Comparison of ENCODE assay signal across 9 cellular contexts in the genomic region with DNA sequence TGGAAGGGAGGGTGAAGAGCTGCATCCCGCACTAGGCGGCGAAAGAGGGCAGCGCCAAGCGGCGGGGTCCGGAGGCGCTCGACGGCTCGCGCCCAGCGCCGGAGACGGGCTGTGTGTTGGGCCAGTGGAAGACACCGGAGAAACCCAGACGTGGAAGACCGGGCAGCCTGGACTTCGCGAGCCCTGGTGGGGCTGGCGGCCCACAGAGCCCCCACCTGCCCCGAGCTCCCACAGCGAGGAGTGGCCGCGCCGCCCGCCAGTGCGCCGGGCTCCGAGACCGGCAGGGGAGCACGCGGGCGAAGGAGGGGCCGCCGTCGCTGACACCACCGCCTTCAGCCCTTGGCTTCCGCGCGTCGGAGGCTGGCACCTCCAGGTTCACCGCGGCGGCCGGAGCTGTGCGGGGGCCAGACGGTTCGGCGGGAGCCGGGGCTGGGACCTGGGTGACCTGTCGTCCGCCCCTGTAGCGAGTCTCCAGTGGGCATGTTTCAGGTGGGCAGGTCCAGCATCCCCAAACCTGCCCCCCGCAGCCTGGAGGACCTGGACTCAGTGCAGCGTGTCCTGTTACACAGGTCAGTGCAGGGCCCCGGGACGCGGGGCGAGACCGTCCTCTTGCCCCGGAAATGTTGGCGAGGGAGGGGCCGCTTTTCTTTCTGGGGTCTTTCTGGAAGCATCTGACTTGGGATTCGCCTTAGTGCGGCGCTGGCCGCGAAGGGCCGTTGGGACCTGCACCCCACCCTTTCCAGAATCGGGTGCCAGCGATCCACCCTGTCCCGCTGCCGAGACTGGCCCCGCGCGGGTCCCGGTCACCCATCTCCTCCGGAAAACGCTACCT. TPM values are rescaled to one million over a fixed set of nuclear protein-coding genes. Genes with fewer than 3 reads are reported as not detected.
DNase-seq lines count a peak whose midpoint lies in the region; ATAC-seq and TF ChIP-seq lines count a peak whose summit lies in the region.
"Had no signal": no experiment of that assay in that cellular context is flagged by ENCODE, and none has a peak within 500 bp of the region (broad histone marks: within the 10 kb centered on the region; RNA-seq: fewer than 3 reads in every experiment).

No MANE protein-coding gene starts in this region.

- intact Hi-C loops in activated T-helper 1 cell treated with anti-CD3 and anti-CD28 coated beads, Interleukin-12 subunit alpha, Interleukin-12 subunit beta, Interleukin-2, Interleukin-4 antibody, amounts not matched to agents 30 ng/mL and 10 ng/mL and 1 ng/mL, durations not matched to agents 14 hours and 24 hours and 36 hours (cut with micrococcal nuclease) = loop anchor here (5.0 kb wide), 1 partner anchor 159 kb away; the partner anchor contains the start of gene HSPA4L
- intact Hi-C loops in left ventricle myocardium inferior (cut with micrococcal nuclease) = no loop called here

- H2BK120ac ChIP-seq in trophoblast cell (ENCODE audit: insufficient read depth, low read length, poor library complexity) = no peak overlapping the region

- H4K8ac ChIP-seq in trophoblast cell (ENCODE audit: low read depth, low read length) = no peak overlapping the region

- H3K36me3 ChIP-seq in left ventricle myocardium inferior (no peaks in the 10 kb centered on the region), trophoblast cell (ENCODE audit: control insufficient read depth in 1 of 2, insufficient read depth in 2 of 2, low read length in 2 of 2) (no peaks in the 10 kb centered on the region)

- no peaks in the 10 kb centered on the region for H3K79me2 ChIP-seq in trophoblast cell (ENCODE audit: control insufficient read depth, insufficient read depth, low read length, poor library complexity)

- H4K12ac ChIP-seq in trophoblast cell (ENCODE audit: low read depth, low read length) = no peak overlapping the region

- no peak overlapping the region for H2BK12ac ChIP-seq in trophoblast cell (ENCODE audit: low read length)

- H3K27me3 ChIP-seq in left ventricle myocardium inferior (ENCODE audit: low read depth) (peaks cover 85% of the 10 kb centered on the region), trophoblast cell (ENCODE audit: insufficient read depth, low read length) (peaks cover 15% of the 10 kb centered on the region)

- no peak overlapping the region for H3K18ac ChIP-seq in trophoblast cell (ENCODE audit: low read length)

- no peaks in the 10 kb centered on the region for H3K79me1 ChIP-seq in trophoblast cell (ENCODE audit: low read length)

- no peak overlapping the region for H3K27ac Mint-ChIP-seq in activated T-helper 1 cell treated with anti-CD3 and anti-CD28 coated beads, Interleukin-12 subunit alpha, Interleukin-12 subunit beta, Interleukin-2, Interleukin-4 antibody, amounts not matched to agents 30 ng/mL and 10 ng/mL and 1 ng/mL, durations not matched to agents 14 hours and 24 hours and 36 hours

- H2AFZ ChIP-seq in trophoblast cell (ENCODE audit: insufficient read depth, low read length, poor library complexity) = peak overlapping the region; percentile 56

- H3K4me2 ChIP-seq in trophoblast cell (ENCODE audit: low read length) = peak overlapping the region; percentile 96

- no peak overlapping the region for H3K14ac ChIP-seq in trophoblast cell (ENCODE audit: low read length)

- H3K4me1 Mint-ChIP-seq in activated T-helper 1 cell treated with anti-CD3 and anti-CD28 coated beads, Interleukin-12 subunit alpha, Interleukin-12 subunit beta, Interleukin-2, Interleukin-4 antibody, amounts not matched to agents 30 ng/mL and 10 ng/mL and 1 ng/mL, durations not matched to agents 14 hours and 24 hours and 36 hours (ENCODE audit: low read depth) = peaks cover 7% of the 10 kb centered on the region

- no peaks in the 10 kb centered on the region for H3K36me3 Mint-ChIP-seq in activated T-helper 1 cell treated with anti-CD3 and anti-CD28 coated beads, Interleukin-12 subunit alpha, Interleukin-12 subunit beta, Interleukin-2, Interleukin-4 antibody, amounts not matched to agents 30 ng/mL and 10 ng/mL and 1 ng/mL, durations not matched to agents 14 hours and 24 hours and 36 hours (ENCODE audit: low read depth)

- H3K27ac ChIP-seq in left ventricle myocardium inferior (replicated peaks) = no peak overlapping the region
- no peak overlapping the region for H3K27ac ChIP-seq in trophoblast cell (ENCODE audit: low read depth, low read length)
- H3K27ac ChIP-seq: VCaP had no signal

- no peak overlapping the region for H3K9ac ChIP-seq in trophoblast cell (ENCODE audit: low read length)

- H3K9me3 ChIP-seq in left ventricle myocardium inferior (replicated peaks) (no peaks in the 10 kb centered on the region), trophoblast cell (ENCODE audit: insufficient read depth, low read depth, low read length) (no peaks in the 10 kb centered on the region)

- ATAC-seq in HG03159 (IDR thresholded peaks at IDR 0.05; ENCODE audit: unreplicated experiment) (peak; percentile 69), GM21825 (IDR thresholded peaks at IDR 0.05; ENCODE audit: unreplicated experiment) (no peak)

- H3K4ac ChIP-seq in trophoblast cell (ENCODE audit: low read depth, low read length) = no peak overlapping the region

- no peak for TF ChIP-seq CTCF in GM12875 (IDR thresholded peaks at IDR 0.05; ENCODE audit: borderline replicate concordance, insufficient read depth, low read depth, low read length)
- TF ChIP-seq CTCF in left ventricle myocardium inferior (IDR thresholded peaks at IDR 0.05; ENCODE audit: borderline replicate concordance) = peak; percentile 23

- no peak overlapping the region for H4K91ac ChIP-seq in trophoblast cell (ENCODE audit: low read depth, low read length)

- H3K4me1 ChIP-seq in left ventricle myocardium inferior = peaks cover 13% of the 10 kb centered on the region
- peaks cover 5 to 9% of the 10 kb centered on the region in 2 experiments for H3K4me1 ChIP-seq in trophoblast cell (ENCODE audit: control insufficient read depth in 1 of 2, insufficient read depth in 2 of 2, low read length in 2 of 2)

- no CpG with 5 or more reads among the region's 80 CpGs for WGBS in trophoblast cell (ENCODE audit: extremely low coverage, insufficient coverage, insufficient read length)

- no peaks in the 10 kb centered on the region for H3K9me3 Mint-ChIP-seq in activated T-helper 1 cell treated with anti-CD3 and anti-CD28 coated beads, Interleukin-12 subunit alpha, Interleukin-12 subunit beta, Interleukin-2, Interleukin-4 antibody, amounts not matched to agents 30 ng/mL and 10 ng/mL and 1 ng/mL, durations not matched to agents 14 hours and 24 hours and 36 hours

- no peak overlapping the region for H2BK5ac ChIP-seq in trophoblast cell (ENCODE audit: low read depth, low read length, poor library complexity)

- H3K4me3 Mint-ChIP-seq in activated T-helper 1 cell treated with anti-CD3 and anti-CD28 coated beads, Interleukin-12 subunit alpha, Interleukin-12 subunit beta, Interleukin-2, Interleukin-4 antibody, amounts not matched to agents 30 ng/mL and 10 ng/mL and 1 ng/mL, durations not matched to agents 14 hours and 24 hours and 36 hours = peak overlapping the region; percentile 26

- H3K27me3 Mint-ChIP-seq in activated T-helper 1 cell treated with anti-CD3 and anti-CD28 coated beads, Interleukin-12 subunit alpha, Interleukin-12 subunit beta, Interleukin-2, Interleukin-4 antibody, amounts not matched to agents 30 ng/mL and 10 ng/mL and 1 ng/mL, durations not matched to agents 14 hours and 24 hours and 36 hours (ENCODE audit: insufficient read depth) = peaks cover 30% of the 10 kb centered on the region

- H3K23ac ChIP-seq in trophoblast cell (ENCODE audit: low read length) = no peak overlapping the region

- DNase-seq in activated T-helper 1 cell treated with anti-CD3 and anti-CD28 coated beads, Interleukin-12 subunit alpha, Interleukin-12 subunit beta, Interleukin-2, Interleukin-4 antibody, amounts not matched to agents 30 ng/mL and 10 ng/mL and 1 ng/mL, durations not matched to agents 14 hours and 24 hours and 36 hours (ENCODE audit: low spot score) = no peak
- DNase-seq in left ventricle myocardium inferior (peak; percentile 25), trophoblast cell (peak; percentile 13 to 41), SHP77 treated with DMSO at 0.1 percent for 48 hours (lab: John Stamatoyannopoulos, UW) (no peak)
- no peak for DNase-seq in activated CD4-positive, alpha-beta T cell treated with anti-CD3 and anti-CD28 coated beads, Interleukin-2, amount 50 U/mL, for 1 hour

- no peak overlapping the region for H2AK5ac ChIP-seq in trophoblast cell (ENCODE audit: low read length)

- H3K4me3 ChIP-seq in GM12875 (ENCODE audit: low read depth, low read length) (peak overlapping the region; percentile 5), left ventricle myocardium inferior (peak overlapping the region; percentile 69), trophoblast cell (ENCODE audit: low read depth, low read length) (peak overlapping the region; percentile 71)

RNA-seq across cellular contexts. Expression of gene INTU, which starts 9.6 kb away (rescaled TPM):
- total RNA-seq in activated T-helper 1 cell treated with anti-CD3 and anti-CD28 coated beads, Interleukin-12 subunit alpha, Interleukin-12 subunit beta, Interleukin-2, Interleukin-4 antibody, amounts not matched to agents 30 ng/mL and 10 ng/mL and 1 ng/mL, durations not matched to agents 14 hours and 24 hours and 36 hours = 0.02 TPM in 1 of 2 replicates, not detected in the other
- 5.2 TPM for total RNA-seq in left ventricle myocardium inferior
- 2.5 and 2.7 TPM in 2 replicates for polyA plus RNA-seq in trophoblast cell (2013)

Comparison
In these comparisons a context has a peak if more than half of its experiments do, and no peak if none do; other contexts are left out.
1. H3K4me3 ChIP-seq: peak in every context shown above with its lines; median percentile 71 in trophoblast cell; 69 in left ventricle myocardium inferior; 5 in GM12875.
2. DNase-seq: peak in left ventricle myocardium inferior (single experiment) and trophoblast cell (2 of 2); none in activated T-helper 1 cell treated with anti-CD3 and anti-CD28 coated beads, Interleukin-12 subunit alpha, Interleukin-12 subunit beta, Interleukin-2, Interleukin-4 antibody, amounts not matched to agents 30 ng/mL and 10 ng/mL and 1 ng/mL, durations not matched to agents 14 hours and 24 hours and 36 hours (single experiment), SHP77 treated with DMSO at 0.1 percent for 48 hours (single experiment) and activated CD4-positive, alpha-beta T cell treated with anti-CD3 and anti-CD28 coated beads, Interleukin-2, amount 50 U/mL, for 1 hour (single experiment).